ENCODE assay signal across 1 cellular context in the genomic region with DNA sequence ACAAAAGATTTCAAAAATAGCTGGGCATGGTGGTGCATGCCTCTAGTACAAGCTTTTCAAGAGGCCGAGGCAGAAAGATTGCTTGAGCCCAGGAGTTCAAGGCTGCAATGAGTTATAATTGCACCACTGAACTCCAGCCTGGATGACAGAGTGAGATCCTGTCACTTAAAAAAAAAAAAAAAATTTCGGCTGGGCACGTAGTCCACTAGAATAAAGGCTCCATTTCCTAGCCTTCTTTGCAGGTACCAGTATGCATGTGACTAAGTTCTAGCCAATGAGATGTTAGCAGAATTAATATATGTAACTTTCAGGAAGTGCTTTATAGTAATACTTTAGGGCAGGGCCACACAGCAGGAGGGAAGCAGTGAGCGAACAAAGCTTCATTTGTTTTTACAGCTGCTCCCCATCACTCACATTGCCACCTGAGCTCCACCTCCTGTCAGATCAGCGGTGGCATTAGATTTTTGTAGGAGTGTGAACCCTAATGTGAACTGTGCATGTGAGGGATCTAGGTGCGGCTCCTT.
TF ChIP-seq lines count a peak whose summit lies in the region.

No MANE protein-coding gene starts in this region.

TF ChIP-seq in HepG2, 621 proteins besides CTCF, POLR2A, EP300 and RAD21 (continued from another document):
- TF ChIP-seq ZSCAN29 (CRISPR knock-in tag; conservative IDR thresholded peaks at IDR 0.05), result no peak
- peak; percentile 60 for TF ChIP-seq PHF21A (CRISPR knock-in tag; IDR thresholded peaks at IDR 0.05)
- no peak for TF ChIP-seq HOXD1 (CRISPR knock-in tag; IDR thresholded peaks at IDR 0.05)
- no peak for TF ChIP-seq MZF1 (CRISPR knock-in tag; IDR thresholded peaks at IDR 0.05; ENCODE audit: borderline replicate concordance)
- TF ChIP-seq ELF1 (CRISPR knock-in tag; IDR thresholded peaks at IDR 0.05), result 0 out of 2 replicates have a peak, but pooled peaks have one; percentile 15
- TF ChIP-seq TFDP1 (CRISPR knock-in tag; IDR thresholded peaks at IDR 0.05; ENCODE audit: borderline replicate concordance), result no peak
- TF ChIP-seq ZNF230 (CRISPR knock-in tag; IDR thresholded peaks at IDR 0.05), result no peak
